8 cellular contexts compared by ENCODE assay signal in the genomic region with DNA sequence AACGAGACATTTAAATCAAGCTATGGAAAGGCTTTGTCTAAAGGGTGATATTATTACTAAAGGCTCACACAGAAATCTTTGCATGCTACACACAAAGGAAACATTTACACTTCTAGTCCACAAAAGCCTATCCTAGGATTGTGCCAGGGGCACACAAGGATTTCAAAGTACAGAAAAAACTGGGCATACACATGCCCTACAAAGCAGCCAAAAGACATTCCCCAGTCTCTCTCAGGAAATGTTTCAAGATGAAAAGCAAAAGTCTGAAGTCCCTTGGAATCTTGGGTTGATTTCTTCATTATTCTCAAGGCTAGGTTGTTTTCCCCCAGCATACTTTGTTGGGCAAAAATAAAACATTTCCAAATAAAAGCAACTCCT. TPM values are rescaled to one million over a fixed set of nuclear protein-coding genes. Genes with fewer than 3 reads are reported as not detected.
DNase-seq lines count a peak whose midpoint lies in the region; ATAC-seq and TF ChIP-seq lines count a peak whose summit lies in the region.

No MANE protein-coding gene starts in this region.

- peak overlapping the region; percentile 92 to 97 for H3K27ac ChIP-seq in SK-N-SH (ENCODE audit: low read depth in 2 of 2, low read length in 1 of 2)
- H3K27ac ChIP-seq in substantia nigra (ENCODE audit: low read depth, low read length, poor library complexity, severe bottlenecking) = peak overlapping the region; percentile 94

- TF ChIP-seq RAD21 in SK-N-SH (IDR thresholded peaks at IDR 0.05; ENCODE audit: low read length) = no peak

- no peak for TF ChIP-seq EP300 in SK-N-SH (IDR thresholded peaks at IDR 0.05; ENCODE audit: borderline replicate concordance in 1 of 2, low read depth in 1 of 2, low read length in 1 of 2)

- H3K9me3 Mint-ChIP-seq in activated naive CD8-positive, alpha-beta T cell treated with anti-CD3 and anti-CD28 coated beads for 36 hours = no peaks in the 10 kb centered on the region

- no peaks in the 10 kb centered on the region for H3K27me3 Mint-ChIP-seq in activated naive CD8-positive, alpha-beta T cell treated with anti-CD3 and anti-CD28 coated beads for 36 hours

- H4K20me1 ChIP-seq in SK-N-SH (ENCODE audit: insufficient read depth) = peaks cover 53% of the 10 kb centered on the region

- peak overlapping the region; percentile 93 to 98 for H3K4me3 ChIP-seq in SK-N-SH (ENCODE audit: low read depth in 2 of 2, low read length in 1 of 2)
- peak overlapping the region; percentile 94 for H3K4me3 ChIP-seq in kidney epithelial cell (ENCODE audit: low read depth, low read length)

- H3K36me3 Mint-ChIP-seq in activated naive CD8-positive, alpha-beta T cell treated with anti-CD3 and anti-CD28 coated beads for 36 hours = peaks cover 36% of the 10 kb centered on the region

- H2AFZ ChIP-seq in SK-N-SH (ENCODE audit: low read depth) = no peak overlapping the region

- DNase-seq in SK-N-SH (no peak), kidney epithelial cell (ENCODE audit: low read depth) (no peak), substantia nigra (lab: John Stamatoyannopoulos, UW) (peak in 1 of 49 donors; percentile 42), SHP77 treated with DMSO at 0.1 percent for 48 hours (lab: John Stamatoyannopoulos, UW) (no peak), NCI-H2171 (lab: John Stamatoyannopoulos, UW) (no peak), NCI-H2107 (lab: John Stamatoyannopoulos, UW) (no peak)
- DNase-seq in activated naive CD8-positive, alpha-beta T cell treated with anti-CD3 and anti-CD28 coated beads for 36 hours = no peak

- no peaks in the 10 kb centered on the region for H3K9me2 ChIP-seq in SK-N-SH

- H3K36me3 ChIP-seq in SK-N-SH (replicated peaks in 1 of 2; ENCODE audit: control insufficient read depth in 1 of 2, insufficient read depth in 2 of 2, low read length in 1 of 2) = peaks cover 0 to 7% of the 10 kb centered on the region in 2 experiments
- H3K36me3 ChIP-seq in kidney epithelial cell (ENCODE audit: control insufficient read depth, insufficient read depth, low read length) = no peaks in the 10 kb centered on the region

- H3K79me2 ChIP-seq in SK-N-SH (ENCODE audit: insufficient read depth) = peaks cover 67% of the 10 kb centered on the region

- peaks cover 53% of the 10 kb centered on the region for H3F3A ChIP-seq in SK-N-SH (replicated peaks; ENCODE audit: insufficient read depth)

- H3K27me3 ChIP-seq in SK-N-SH (ENCODE audit: insufficient read depth) = no peaks in the 10 kb centered on the region
- H3K27me3 ChIP-seq in kidney epithelial cell (ENCODE audit: control insufficient read depth, insufficient read depth, low read length) = no peaks in the 10 kb centered on the region

- peak overlapping the region; percentile 96 for H3K4me3 Mint-ChIP-seq in activated naive CD8-positive, alpha-beta T cell treated with anti-CD3 and anti-CD28 coated beads for 36 hours

- H3K9me3 ChIP-seq in SK-N-SH = no peaks in the 10 kb centered on the region

- H3K9ac ChIP-seq in SK-N-SH = peak overlapping the region; percentile 96

- peaks cover 10 to 21% of the 10 kb centered on the region in 2 experiments for H3K4me1 ChIP-seq in SK-N-SH (ENCODE audit: control insufficient read depth in 1 of 2, insufficient read depth in 2 of 2, low read depth in 1 of 2, low read length in 1 of 2)

- peak overlapping the region; percentile 93 for H3K27ac Mint-ChIP-seq in activated naive CD8-positive, alpha-beta T cell treated with anti-CD3 and anti-CD28 coated beads for 36 hours

- TF ChIP-seq CTCF in SK-N-SH (IDR thresholded peaks at IDR 0.05) (no peak), kidney epithelial cell (IDR thresholded peaks at IDR 0.05; ENCODE audit: insufficient read depth, low read length, poor library complexity, severe bottlenecking) (no peak)

- H3K4me1 Mint-ChIP-seq in activated naive CD8-positive, alpha-beta T cell treated with anti-CD3 and anti-CD28 coated beads for 36 hours = peaks cover 39% of the 10 kb centered on the region

- CTCF ChIA-PET in SK-N-SH (lab: Yijun Ruan, JAX) = interaction anchor here (0.7 to 1.0 kb wide), 2 partner anchors 25 to 45 kb away, joined by 3 read pairs; no protein-coding TSS in a partner anchor

- POLR2A ChIA-PET in SK-N-SH (lab: Yijun Ruan, JAX) = no interaction called here

- no peak for ATAC-seq in SK-N-SH treated with all-trans-retinoic acid at 6 μM for 48 hours

- H3K4me2 ChIP-seq in SK-N-SH = peak overlapping the region; percentile 77

- 4% methylated on average over 1 of the region's 1 CpG for WGBS in SK-N-SH (ENCODE audit: low lambda C conversion rate)

TF ChIP-seq in SK-N-SH, 30 proteins besides CTCF, POLR2A, EP300 and RAD21:
- TF ChIP-seq IRF3 (IDR thresholded peaks at IDR 0.05; ENCODE audit: low read depth, low read length) (no peak), ZBTB33 (IDR thresholded peaks at IDR 0.05; ENCODE audit: borderline replicate concordance, low read depth) (no peak), SMC3 (IDR thresholded peaks at IDR 0.05; ENCODE audit: low read depth, low read length) (no peak), TCF12 (IDR thresholded peaks at IDR 0.05) (no peak), MEF2A (IDR thresholded peaks at IDR 0.05; ENCODE audit: borderline replicate concordance, low read depth) (no peak), ELF1 (IDR thresholded peaks at IDR 0.05) (no peak)
TF ChIP-seq in SK-N-SH: peak in this region for 0.

TF ChIP-seq in SK-N-SH treated with all-trans-retinoic acid at 6 μM for 48 hours, 23 proteins besides CTCF, POLR2A, EP300 and RAD21:
- TF ChIP-seq ZNF70 (CRISPR knock-in tag; IDR thresholded peaks at IDR 0.05) = no peak
- no peak for TF ChIP-seq ZFP30 (CRISPR knock-in tag; IDR thresholded peaks at IDR 0.05)
- no peak for TF ChIP-seq POU6F1 (CRISPR knock-in tag; IDR thresholded peaks at IDR 0.05; ENCODE audit: borderline replicate concordance, low read depth)
- TF ChIP-seq ZNF565 (CRISPR knock-in tag; conservative IDR thresholded peaks at IDR 0.05; ENCODE audit: low read depth) = no peak
- no peak for TF ChIP-seq ESRRG (CRISPR knock-in tag; IDR thresholded peaks at IDR 0.05)
- no peak for TF ChIP-seq TOX (CRISPR knock-in tag; IDR thresholded peaks at IDR 0.05; ENCODE audit: borderline replicate concordance)
- no peak for TF ChIP-seq CSRNP3 (CRISPR knock-in tag; IDR thresholded peaks at IDR 0.05)
- TF ChIP-seq SNAI2 (CRISPR knock-in tag; IDR thresholded peaks at IDR 0.05) = no peak
- TF ChIP-seq, protein P1, sequence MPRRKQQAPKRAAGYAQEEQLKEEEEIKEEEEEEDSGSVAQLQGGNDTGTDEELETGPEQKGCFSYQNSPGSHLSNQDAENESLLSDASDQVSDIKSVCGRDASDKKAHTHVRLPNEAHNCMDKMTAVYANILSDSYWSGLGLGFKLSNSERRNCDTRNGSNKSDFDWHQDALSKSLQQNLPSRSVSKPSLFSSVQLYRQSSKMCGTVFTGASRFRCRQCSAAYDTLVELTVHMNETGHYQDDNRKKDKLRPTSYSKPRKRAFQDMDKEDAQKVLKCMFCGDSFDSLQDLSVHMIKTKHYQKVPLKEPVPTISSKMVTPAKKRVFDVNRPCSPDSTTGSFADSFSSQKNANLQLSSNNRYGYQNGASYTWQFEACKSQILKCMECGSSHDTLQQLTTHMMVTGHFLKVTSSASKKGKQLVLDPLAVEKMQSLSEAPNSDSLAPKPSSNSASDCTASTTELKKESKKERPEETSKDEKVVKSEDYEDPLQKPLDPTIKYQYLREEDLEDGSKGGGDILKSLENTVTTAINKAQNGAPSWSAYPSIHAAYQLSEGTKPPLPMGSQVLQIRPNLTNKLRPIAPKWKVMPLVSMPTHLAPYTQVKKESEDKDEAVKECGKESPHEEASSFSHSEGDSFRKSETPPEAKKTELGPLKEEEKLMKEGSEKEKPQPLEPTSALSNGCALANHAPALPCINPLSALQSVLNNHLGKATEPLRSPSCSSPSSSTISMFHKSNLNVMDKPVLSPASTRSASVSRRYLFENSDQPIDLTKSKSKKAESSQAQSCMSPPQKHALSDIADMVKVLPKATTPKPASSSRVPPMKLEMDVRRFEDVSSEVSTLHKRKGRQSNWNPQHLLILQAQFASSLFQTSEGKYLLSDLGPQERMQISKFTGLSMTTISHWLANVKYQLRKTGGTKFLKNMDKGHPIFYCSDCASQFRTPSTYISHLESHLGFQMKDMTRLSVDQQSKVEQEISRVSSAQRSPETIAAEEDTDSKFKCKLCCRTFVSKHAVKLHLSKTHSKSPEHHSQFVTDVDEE (CRISPR knock-in tag; IDR thresholded peaks at IDR 0.05) = no peak

RNA-seq across cellular contexts. Expression of gene AKIRIN2, which starts 1.7 kb away (rescaled TPM):
- polyA plus RNA-seq in SK-N-SH (2012; rRNA removed) = 12.3 and 19.0 TPM in 2 replicates
- polyA plus RNA-seq in SK-N-SH (2012; cell fraction: cytosol; rRNA removed) = 28.5 and 31.7 TPM in 2 replicates
- 22.4 and 25.4 TPM in 2 replicates for polyA plus RNA-seq in SK-N-SH (2012; cell fraction: nucleus; rRNA removed)
- 10 to 100 TPM; 47.5 to 48.7 TPM for total RNA-seq in activated naive CD8-positive, alpha-beta T cell treated with anti-CD3 and anti-CD28 coated beads for 36 hours
- total RNA-seq in kidney epithelial cell = 34.1 and 38.5 TPM in 2 replicates
